Comparison of ENCODE assay signal across 22 cellular contexts in the genomic region with DNA sequence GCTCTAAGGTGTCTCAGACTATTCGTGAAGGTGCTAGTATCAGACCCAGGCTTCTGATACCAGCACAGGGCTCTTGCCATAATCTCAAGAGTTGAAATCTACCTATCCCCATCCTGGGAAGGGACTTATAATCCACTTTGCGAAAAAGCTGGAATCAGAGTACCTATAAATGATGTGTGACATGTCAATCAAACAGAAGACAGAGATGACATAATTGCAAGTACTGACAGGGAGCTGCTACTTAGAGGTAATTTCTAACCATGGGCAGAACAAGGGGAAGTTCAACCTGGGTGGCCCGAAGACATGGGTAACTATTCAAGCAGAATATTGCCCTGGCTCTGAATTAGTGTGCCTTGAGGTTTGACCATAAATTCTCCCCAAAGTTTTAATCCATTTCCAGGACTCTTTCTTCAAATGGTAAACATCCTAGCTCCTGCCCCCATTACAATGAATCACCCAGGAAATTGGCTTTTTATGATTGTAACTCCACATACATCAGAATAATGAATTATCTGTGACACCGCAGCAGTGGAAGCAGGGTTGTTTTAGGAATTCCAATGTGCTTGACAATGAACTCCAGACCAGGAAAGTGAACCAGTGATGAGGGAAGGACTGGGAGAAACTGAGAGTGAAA. TPM values are rescaled to one million over a fixed set of nuclear protein-coding genes. Genes with fewer than 3 reads are reported as not detected.
"Had no signal": no experiment of that assay in that cellular context is flagged by ENCODE, and none has a peak within 500 bp of the region (broad histone marks: within the 10 kb centered on the region; RNA-seq: fewer than 3 reads in every experiment).

No MANE protein-coding gene starts in this region.

- DNase-seq: activated CD4-positive, alpha-beta T cell treated with anti-CD3 and anti-CD28 coated beads, Interleukin-2, amount 10 ng/mL, durations not matched to agents 24 days and 14 days; activated CD8-positive, alpha-beta memory T cell treated with anti-CD3 and anti-CD28 coated beads, Interleukin-2, amount 50 U/mL, for 4 hours; activated CD8-positive, alpha-beta T cell treated with anti-CD3 and anti-CD28 coated beads, Interleukin-2, amount 10 ng/mL, durations not matched to agents 7 days and 5 days; activated effector memory CD4-positive, alpha-beta T cell treated with Interleukin-2 at 50 U/mL for 16 hours; activated naive CD4-positive, alpha-beta T cell treated with anti-CD3 and anti-CD28 coated beads, Interleukin-2, amount 10 ng/mL, durations not matched to agents 7 days and 5 days; activated T-cell treated with anti-CD3 and anti-CD28 coated beads, Interleukin-2, amount 50 U/mL, for 48 hours; aorta; effector CD4-positive, alpha-beta T cell; gastrocnemius medialis; heart left ventricle; left lung; pancreas; right lobe of liver; stimulated activated CD4-positive, alpha-beta T cell treated with anti-CD3 and anti-CD28 coated beads, Interleukin-4, amount 100 ng/mL, for 24 hours; stomach; trophoblast cell had no signal

- H3K27ac Mint-ChIP-seq: activated CD4-positive, alpha-beta T cell treated with anti-CD3 and anti-CD28 coated beads, Interleukin-2, amount 10 ng/mL, durations not matched to agents 24 days and 14 days; activated CD8-positive, alpha-beta T cell treated with anti-CD3 and anti-CD28 coated beads, Interleukin-2, amount 10 ng/mL, durations not matched to agents 7 days and 5 days; activated naive CD4-positive, alpha-beta T cell treated with anti-CD3 and anti-CD28 coated beads, Interleukin-2, amount 10 ng/mL, durations not matched to agents 7 days and 5 days; stimulated activated effector memory CD8-positive, alpha-beta T cell treated with anti-CD3 and anti-CD28 coated beads, Interleukin-12 subunit alpha, Interleukin-12 subunit beta, amount 100 ng/mL, for 72 hours had no signal

- H3K27me3 ChIP-seq: gastrocnemius medialis, neutrophil, pancreas, right lobe of liver, vagina had no signal

- H3K4me3 ChIP-seq: gastrocnemius medialis, heart left ventricle, left lung, pancreas, right lobe of liver, smooth muscle cell, stomach, vagina had no signal

- H3K36me3 Mint-ChIP-seq: activated naive CD4-positive, alpha-beta T cell treated with anti-CD3 and anti-CD28 coated beads, Interleukin-2, amount 10 ng/mL, durations not matched to agents 7 days and 5 days; stimulated activated effector memory CD8-positive, alpha-beta T cell treated with anti-CD3 and anti-CD28 coated beads, Interleukin-12 subunit alpha, Interleukin-12 subunit beta, amount 100 ng/mL, for 72 hours had no signal

- H3K4me1 ChIP-seq: gastrocnemius medialis had no signal

- H3K27ac ChIP-seq: gastrocnemius medialis, heart left ventricle, left lung, neutrophil, pancreas, right lobe of liver, stomach, vagina had no signal

- H3K4me1 Mint-ChIP-seq: activated CD4-positive, alpha-beta T cell treated with anti-CD3 and anti-CD28 coated beads, Interleukin-2, amount 10 ng/mL, durations not matched to agents 24 days and 14 days; activated naive CD4-positive, alpha-beta T cell treated with anti-CD3 and anti-CD28 coated beads, Interleukin-2, amount 10 ng/mL, durations not matched to agents 7 days and 5 days; stimulated activated effector memory CD8-positive, alpha-beta T cell treated with anti-CD3 and anti-CD28 coated beads, Interleukin-12 subunit alpha, Interleukin-12 subunit beta, amount 100 ng/mL, for 72 hours had no signal

- H3K4me3 Mint-ChIP-seq: activated CD4-positive, alpha-beta T cell treated with anti-CD3 and anti-CD28 coated beads, Interleukin-2, amount 10 ng/mL, durations not matched to agents 24 days and 14 days; activated CD8-positive, alpha-beta T cell treated with anti-CD3 and anti-CD28 coated beads, Interleukin-2, amount 10 ng/mL, durations not matched to agents 7 days and 5 days; activated naive CD4-positive, alpha-beta T cell treated with anti-CD3 and anti-CD28 coated beads, Interleukin-2, amount 10 ng/mL, durations not matched to agents 7 days and 5 days; stimulated activated effector memory CD8-positive, alpha-beta T cell treated with anti-CD3 and anti-CD28 coated beads, Interleukin-12 subunit alpha, Interleukin-12 subunit beta, amount 100 ng/mL, for 72 hours had no signal

- H3K9me3 Mint-ChIP-seq: activated naive CD4-positive, alpha-beta T cell treated with anti-CD3 and anti-CD28 coated beads, Interleukin-2, amount 10 ng/mL, durations not matched to agents 7 days and 5 days had no signal

- H3K9me3 ChIP-seq: gastrocnemius medialis, left lung, neutrophil, pancreas, right lobe of liver, vagina had no signal

- H3K36me3 ChIP-seq: gastrocnemius medialis, heart left ventricle, left lung, neutrophil, right lobe of liver, vagina had no signal

- ATAC-seq: activated CD8-positive, alpha-beta T cell treated with anti-CD3 and anti-CD28 coated beads, Interleukin-2, amount 10 ng/mL, durations not matched to agents 7 days and 5 days; gastrocnemius medialis; heart left ventricle; left lung; pancreas; right lobe of liver; stimulated activated effector memory CD8-positive, alpha-beta T cell treated with anti-CD3 and anti-CD28 coated beads, Interleukin-12 subunit alpha, Interleukin-12 subunit beta, amount 100 ng/mL, for 72 hours had no signal

RNA-seq across cellular contexts. Expression of a gene that starts 37.2 kb away (rescaled TPM):
- total RNA-seq: activated CD4-positive, alpha-beta T cell treated with anti-CD3 and anti-CD28 coated beads, Interleukin-2, amount 10 ng/mL, durations not matched to agents 24 days and 14 days; activated CD8-positive, alpha-beta T cell treated with anti-CD3 and anti-CD28 coated beads, Interleukin-2, amount 10 ng/mL, durations not matched to agents 7 days and 5 days; lung microvascular endothelial cell; mononuclear cell had no signal
